In the genomic region with DNA sequence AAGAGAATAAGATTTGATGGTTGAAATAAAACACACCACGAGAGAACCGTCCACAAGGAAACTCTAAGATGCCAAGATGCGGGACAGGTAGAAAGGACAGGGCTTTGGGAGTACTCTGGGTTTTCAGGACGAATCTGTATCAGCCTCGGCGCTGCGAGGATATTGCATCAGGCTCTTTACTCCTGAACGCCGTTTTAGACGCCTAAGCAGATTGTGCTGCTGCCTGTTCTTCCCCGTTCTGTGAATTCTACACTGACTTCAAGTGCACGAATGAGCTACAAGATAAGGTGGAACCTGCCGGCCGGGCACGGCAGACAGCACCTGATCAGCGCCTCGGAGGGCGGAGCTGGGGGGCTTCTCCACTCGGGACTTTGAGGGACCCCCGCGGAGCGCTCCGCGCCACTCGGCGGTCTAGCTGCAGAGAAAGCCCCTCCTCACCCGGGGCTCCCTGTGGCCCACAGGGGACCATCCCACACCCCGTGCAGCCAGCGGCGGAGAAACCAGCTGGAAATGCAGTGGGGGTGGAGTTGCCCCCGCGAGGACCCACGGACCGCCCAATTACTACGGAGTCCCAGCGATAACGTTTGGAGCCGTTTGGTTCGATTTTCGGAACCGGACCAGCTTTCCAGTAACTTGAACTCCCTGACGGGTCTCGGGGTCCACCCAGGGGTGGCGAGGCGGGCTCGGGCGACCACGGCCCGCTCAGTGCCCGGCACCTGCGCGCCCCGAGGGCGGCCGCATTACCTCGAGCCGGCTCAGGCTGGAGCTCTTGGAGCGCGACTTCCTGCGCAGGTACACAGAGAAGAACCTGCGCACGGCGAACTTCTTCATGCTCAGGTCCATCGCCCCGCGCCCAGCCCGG, we compare ENCODE assay signal across 8 cellular contexts. TPM values are rescaled to one million over a fixed set of nuclear protein-coding genes. Genes with fewer than 3 reads are reported as not detected.
DNase-seq lines count a peak whose midpoint lies in the region; ATAC-seq and TF ChIP-seq lines count a peak whose summit lies in the region.

No MANE protein-coding gene starts in this region.

- H3K27me3 ChIP-seq in AG04450 (ENCODE audit: control insufficient read depth, insufficient read depth, low read length) (no peaks in the 10 kb centered on the region), mesendoderm (ENCODE audit: insufficient read depth, low read length, poor library complexity) (no peaks in the 10 kb centered on the region), stomach (no peaks in the 10 kb centered on the region)

- DNase-seq in AG04450 (ENCODE audit: low read depth, low spot score) (no peak), LHCN-M2 (ENCODE audit: low read depth) (peak; percentile 22), mesendoderm (peak; percentile 80), stomach (peak; percentile 48)
- DNase-seq in activated CD4-positive, alpha-beta T cell treated with anti-CD3 and anti-CD28 coated beads for 4 hours = peak; percentile 22 to 24
- DNase-seq in effector CD4-positive, alpha-beta T cell = peak; percentile 22

- H3K4me3 ChIP-seq in AG04450 (ENCODE audit: low read depth, low read length) (peak overlapping the region; percentile 85), mesendoderm (ENCODE audit: low read length) (peak overlapping the region; percentile 67), stomach (peak overlapping the region; percentile 61 to 92 (median 82))

- H2BK120ac ChIP-seq in mesendoderm (ENCODE audit: low read depth, low read length) = no peak overlapping the region

- TF ChIP-seq CTCF in AG04450 (IDR thresholded peaks at IDR 0.05; ENCODE audit: low read depth, low read length) (no peak), stomach (IDR thresholded peaks at IDR 0.05) (no peak)

- H3K56ac ChIP-seq in mesendoderm (ENCODE audit: low read length) = peak overlapping the region; percentile 85

- H3K79me1 ChIP-seq in mesendoderm (ENCODE audit: low read length) = peaks cover 4% of the 10 kb centered on the region

- no peak overlapping the region for H2BK5ac ChIP-seq in mesendoderm (ENCODE audit: low read length)

- no peak overlapping the region for H4K5ac ChIP-seq in mesendoderm (ENCODE audit: low read length)

- no CpG with 5 or more reads among the region's 67 CpGs for WGBS in mesendoderm (ENCODE audit: extremely low coverage, insufficient coverage, low lambda C conversion rate)
- WGBS in stomach, 5 donors = 1 to 4% (median 1%) methylated on average over 40 to 67 of the region's 67 CpGs

- H3K4me2 ChIP-seq in mesendoderm (ENCODE audit: low read length) = peak overlapping the region; percentile 94

- no peak overlapping the region for H4K8ac ChIP-seq in mesendoderm (ENCODE audit: low read depth, low read length)

- no peak overlapping the region for H3K23ac ChIP-seq in mesendoderm (ENCODE audit: low read length)

- no peak for TF ChIP-seq EP300 in stomach (IDR thresholded peaks at IDR 0.05)

- ATAC-seq in GM19372 (IDR thresholded peaks at IDR 0.05; ENCODE audit: low read depth, unreplicated experiment) (peak; percentile 4), GM21367 (IDR thresholded peaks at IDR 0.05; ENCODE audit: unreplicated experiment) (no peak)

- POLR2A ChIA-PET in AG04450 (lab: Yijun Ruan, JAX) = interaction anchor here (0.8 to 2.1 kb wide), 8 partner anchors 14 to 372 kb away, joined by 3 to 8 read pairs (median 4); partner anchors contain the start of gene CEP43

- H3K36me3 ChIP-seq in mesendoderm (ENCODE audit: control insufficient read depth, insufficient read depth, low read length) (no peaks in the 10 kb centered on the region), stomach (no peaks in the 10 kb centered on the region)

- H2AK5ac ChIP-seq in mesendoderm (ENCODE audit: low read length) = no peak overlapping the region

- peak overlapping the region; percentile 81 for H3K18ac ChIP-seq in mesendoderm (ENCODE audit: low read length)

- H3K9me3 ChIP-seq in AG04450 (ENCODE audit: control insufficient read depth, insufficient read depth, low read length) (no peaks in the 10 kb centered on the region), stomach (no peaks in the 10 kb centered on the region)

- no peaks in the 10 kb centered on the region for H3K79me2 ChIP-seq in mesendoderm (ENCODE audit: control insufficient read depth, insufficient read depth, low read length)

- intact Hi-C loops in stomach (cut with DNase I; ENCODE audit: low total_unique reads) = no loop called here

- CTCF ChIA-PET in AG04450 (lab: Charles Lee) = interaction anchor here (0.6 kb wide), 1 partner anchor 14 kb away, joined by 3 read pairs; no protein-coding TSS in a partner anchor

- H3K4me1 ChIP-seq in mesendoderm (ENCODE audit: control insufficient read depth, low read depth, low read length) (no peaks in the 10 kb centered on the region), stomach (peaks cover 34 to 64% (median 48%) of the 10 kb centered on the region in 4 donors)

- H2BK15ac ChIP-seq in mesendoderm (replicated peaks; ENCODE audit: low read depth) = no peak overlapping the region

- H3K9ac ChIP-seq in mesendoderm (ENCODE audit: low read length) = peak overlapping the region; percentile 73

- no peak overlapping the region for H3K27ac ChIP-seq in AG04450 (ENCODE audit: low read depth, low read length)
- peak overlapping the region; percentile 22 for H3K27ac ChIP-seq in mesendoderm (ENCODE audit: low read depth, low read length)
- H3K27ac ChIP-seq in stomach = peak overlapping the region; percentile 84 to 96 (median 93)

- TF ChIP-seq POLR2A in stomach (IDR thresholded peaks at IDR 0.05) = no peak

- no peak overlapping the region for H3K4ac ChIP-seq in mesendoderm (ENCODE audit: low read depth, low read length)

RNA-seq across cellular contexts. Expression of gene RPS6KA2, which starts 0.6 kb away (rescaled TPM):
- polyA plus RNA-seq in AG04450 (2011; rRNA removed) = 70.9 and 76.6 TPM in 2 replicates
- 86.5 and 107 TPM in 2 replicates for polyA minus RNA-seq in AG04450 (2011; rRNA and poly(A)+ RNA removed)
- 32.4 and 43.7 TPM in 2 replicates for total RNA-seq in LHCN-M2 (2014; rRNA removed)
- polyA plus RNA-seq in LHCN-M2 (2012) = 23.1 TPM
- polyA plus RNA-seq in mesendoderm (2013, experiment 1 of 2) = 7.5 TPM
- polyA plus RNA-seq in mesendoderm (2013, experiment 2 of 2) = 6.9 TPM
- 100 to 1,000 TPM in 1 of 5 donors, 10 to 100 TPM in 4; 35.1 to 150 (median 85.2) TPM for total RNA-seq in stomach
- polyA plus RNA-seq in stomach = 10 to 100 TPM; 10.9 to 60.2 (median 58.0) TPM

RNA-seq across cellular contexts. Expression of gene RAMACL, which starts 39.9 kb away (rescaled TPM):
- 0.77 and 0.87 TPM in 2 replicates for polyA plus RNA-seq in AG04450 (2011; rRNA removed)
- 2.8 and 3.5 TPM in 2 replicates for polyA minus RNA-seq in AG04450 (2011; rRNA and poly(A)+ RNA removed)
- total RNA-seq in LHCN-M2 (2014; rRNA removed) = 0.06 TPM in 1 of 2 replicates, not detected in the other
- 0.17 TPM for polyA plus RNA-seq in LHCN-M2 (2012)
- 0.32 TPM for polyA plus RNA-seq in mesendoderm (2013, experiment 1 of 2)
- 0.28 TPM for polyA plus RNA-seq in mesendoderm (2013, experiment 2 of 2)
- 1 to 10 TPM in 3 of 5 donors, not detected in 2; 3.5 to 9.0 (median 5.5) TPM for total RNA-seq in stomach
- under 1 TPM in 2 of 3 donors, not detected in 1; 0.25 to 0.46 TPM for polyA plus RNA-seq in stomach
